In genomic region chr15:63504247-63504978, GRCh38 we compare ENCODE assay signal across 8 cellular contexts. TPM values are rescaled to one million over a fixed set of nuclear protein-coding genes. Genes with fewer than 3 reads are reported as not detected.
DNase-seq lines count a peak whose midpoint lies in the region; TF ChIP-seq lines count a peak whose summit lies in the region.

USP3 (plus strand) TSS chr15:63504593; CDS start chr15:63504740, 147 bp downstream.

- H3K36me3 ChIP-seq in ES-I3 (ENCODE audit: insufficient read depth, low read length) (no peaks in the 10 kb centered on the region), MG63 (0 out of 2 replicates have a peak, but pooled peaks cover 2% of the 10 kb centered on the region), stomach (no peaks in the 10 kb centered on the region)

- H4K91ac ChIP-seq in H9 (ENCODE audit: insufficient read length, low read depth, low read length), result no peak within 1 kb of the TSS

- H2BK20ac ChIP-seq in H9 (ENCODE audit: low read depth, low read length, poor library complexity, severe bottlenecking), result no peak within 1 kb of the TSS

- peak within 1 kb of the TSS; percentile 93 for H3K14ac ChIP-seq in H9 (ENCODE audit: insufficient read depth, low read length)

- H3K4me1 ChIP-seq in ES-I3 (ENCODE audit: insufficient read depth, low read length), result peaks cover 12% of the 10 kb centered on the region; the same call in 1 of the 2 replicates
- H3K4me1 ChIP-seq in H9 (ENCODE audit: insufficient read depth, low read length), result peaks cover 6% of the 10 kb centered on the region; the same call in 1 of the 2 replicates
- peaks cover 55 to 86% (median 79%) of the 10 kb centered on the region in 4 donors for H3K4me1 ChIP-seq in stomach

- intact Hi-C loops in stomach (cut with DNase I; ENCODE audit: low total_unique reads), result no loop called here

- no peak within 1 kb of the TSS for H3T11ph ChIP-seq in H9 (ENCODE audit: low read length)

- H2AFZ ChIP-seq in H9 (ENCODE audit: low read length), result no peak within 1 kb of the TSS

- H3K27ac ChIP-seq in H9 (ENCODE audit: insufficient read length, low read depth, low read length) (no peak within 1 kb of the TSS), stomach (peak within 1 kb of the TSS; percentile 96 to 100 (median 98))

- TF ChIP-seq POLR2A in stomach (IDR thresholded peaks at IDR 0.05), result peak in 2 of 4 donors; percentile 30 to 60

- peaks cover 44% of the 10 kb centered on the region for H3K27me3 Mint-ChIP-seq in H9 (ENCODE audit: low read depth)
- peaks cover 25% of the 10 kb centered on the region for H3K27me3 Mint-ChIP-seq in neural crest cell (ENCODE audit: low read depth)

- H3K9me3 ChIP-seq in ES-I3 (ENCODE audit: control insufficient read depth, insufficient read depth, low read length), result no peaks in the 10 kb centered on the region
- no peaks in the 10 kb centered on the region for H3K9me3 ChIP-seq in H9 (ENCODE audit: control insufficient read depth, low read depth, low read length)
- H3K9me3 ChIP-seq in MG63, result no peaks in the 10 kb centered on the region
- no peaks in the 10 kb centered on the region for H3K9me3 ChIP-seq in stomach

- no peak within 1 kb of the TSS for H3K56ac ChIP-seq in H9 (ENCODE audit: insufficient read length, low read depth, low read length)

- no peak within 1 kb of the TSS for H3K23ac ChIP-seq in H9 (ENCODE audit: insufficient read length, low read depth, low read length)

- no peaks in the 10 kb centered on the region; a peak in 1 of 7 replicates for H3K36me3 Mint-ChIP-seq in H9 (ENCODE audit: insufficient read depth in 1 of 3, low read depth in 3 of 3)
- no peaks in the 10 kb centered on the region for H3K36me3 Mint-ChIP-seq in neural crest cell (ENCODE audit: low read depth)

- H3K79me1 ChIP-seq in H9 (ENCODE audit: insufficient read depth, low read depth, low read length, poor library complexity, severe bottlenecking), result no peaks in the 10 kb centered on the region

- H3K9ac ChIP-seq in ES-I3 (ENCODE audit: low read depth, low read length) (peak within 1 kb of the TSS; percentile 89), H9 (ENCODE audit: extremely low read depth, insufficient read length, low read length) (peak within 1 kb of the TSS; percentile 73)

- peak within 1 kb of the TSS; percentile 54 for H3K4me2 ChIP-seq in H9 (ENCODE audit: insufficient read depth, insufficient read length, low read length)

- DNase-seq in H9, result peak; percentile 94
- DNase-seq in MG63, result peak; percentile 93
- DNase-seq in SIG-M5 (lab: John Stamatoyannopoulos, UW), result peak; percentile 15
- DNase-seq in activated gamma-delta T cell (lab: John Stamatoyannopoulos, UW), result peak; percentile 88
- peak; percentile 98 for DNase-seq in fibroblast of villous mesenchyme (ENCODE audit: low read depth)
- DNase-seq in neural crest cell (ENCODE audit: low read depth, low spot score), result peak; percentile 92
- DNase-seq in stomach, result peak; percentile 95

- no peaks in the 10 kb centered on the region for H3K79me2 ChIP-seq in H9 (ENCODE audit: insufficient read depth, low read length)

- no peak within 1 kb of the TSS for H3K18ac ChIP-seq in H9 (ENCODE audit: insufficient read length, low read depth, low read length)

- no peak within 1 kb of the TSS for H2BK15ac ChIP-seq in H9 (ENCODE audit: low read depth, low read length)

- no peak within 1 kb of the TSS for H3K4ac ChIP-seq in H9 (ENCODE audit: low read depth, low read length)

- peaks cover 0 to 5% of the 10 kb centered on the region in 2 experiments; a peak in 2 of 5 replicates for H3K9me3 Mint-ChIP-seq in H9
- no peaks in the 10 kb centered on the region for H3K9me3 Mint-ChIP-seq in neural crest cell

- TF ChIP-seq CTCF in H9 (conservative IDR thresholded peaks at IDR 0.05) (peak; percentile 50), fibroblast of villous mesenchyme (IDR thresholded peaks at IDR 0.05; ENCODE audit: insufficient read depth, low read depth, low read length) (no peak), neural crest cell (conservative IDR thresholded peaks at IDR 0.05) (peak; percentile 49), stomach (IDR thresholded peaks at IDR 0.05) (peak in 4 of 7 experiments; percentile 11 to 62 (median 41))

- no peak within 1 kb of the TSS for H2BK5ac ChIP-seq in H9 (ENCODE audit: insufficient read length, low read length)

- TF ChIP-seq EP300 in stomach (IDR thresholded peaks at IDR 0.05), result no peak

- no peak within 1 kb of the TSS for H2BK12ac ChIP-seq in H9 (ENCODE audit: insufficient read length, low read depth, low read length)

- H3K4me1 Mint-ChIP-seq in H9 (peaks cover 30 to 61% of the 10 kb centered on the region in 2 experiments), neural crest cell (peaks cover 76% of the 10 kb centered on the region)

- H2AK5ac ChIP-seq in H9 (ENCODE audit: insufficient read length, low read length), result no peak within 1 kb of the TSS

- H4K8ac ChIP-seq in H9 (replicated peaks; ENCODE audit: insufficient read length, low read depth, low read length), result no peak within 1 kb of the TSS

- no peak within 1 kb of the TSS for H2BK120ac ChIP-seq in H9 (ENCODE audit: low read depth, low read length, poor library complexity, severe bottlenecking)

- H4K5ac ChIP-seq in H9 (ENCODE audit: insufficient read length, low read depth, low read length), result no peak within 1 kb of the TSS

- H4K20me1 ChIP-seq in H9 (ENCODE audit: control insufficient read depth, insufficient read depth, insufficient read length), result no peaks in the 10 kb centered on the region

- no CpG with 5 or more reads among the region's 88 CpGs for WGBS in H9 (ENCODE audit: extremely low coverage, insufficient read length, low lambda C conversion rate)
- 0 to 1% (median 1%) methylated on average over 16 to 88 of the region's 88 CpGs for WGBS in stomach, 5 donors

- H3K27ac Mint-ChIP-seq in H9 (peak within 1 kb of the TSS in 1 of 3 experiments; percentile 75; a peak in 2 of 7 replicates), neural crest cell (ENCODE audit: unreplicated experiment) (peak within 1 kb of the TSS; percentile 89)

- peak within 1 kb of the TSS; percentile 83 for H3K4me3 ChIP-seq in MG63
- peak within 1 kb of the TSS; percentile 89 for H3K4me3 ChIP-seq in fibroblast of villous mesenchyme (ENCODE audit: low read depth, low read length)
- peak within 1 kb of the TSS; percentile 82 to 88 (median 86) for H3K4me3 ChIP-seq in stomach

- peaks cover 17% of the 10 kb centered on the region for H3K23me2 ChIP-seq in H9 (ENCODE audit: insufficient read length, low read depth, low read length, poor library complexity, severe bottlenecking)

- H3K27me3 ChIP-seq in H9 (ENCODE audit: insufficient read depth, low read length) (peaks cover 48% of the 10 kb centered on the region), MG63 (no peaks in the 10 kb centered on the region), stomach (no peaks in the 10 kb centered on the region)

- peak within 1 kb of the TSS; percentile 72 to 93 for H3K4me3 Mint-ChIP-seq in H9
- H3K4me3 Mint-ChIP-seq in neural crest cell, result peak within 1 kb of the TSS; percentile 94

RNA-seq across cellular contexts. Expression of gene USP3, which starts in this region (rescaled TPM):
- total RNA-seq in H9 (2021), result 12.0 and 14.2 TPM in 2 replicates
- 36.6 and 38.6 TPM in 2 replicates for total RNA-seq in MG63 (2014; rRNA removed; shearing (Covaris generic); ENCODE audit: low replicate concordance)
- total RNA-seq in fibroblast of villous mesenchyme, result 29.3 and 34.1 TPM in 2 replicates
- total RNA-seq in neural crest cell, result 80.0 and 85.7 TPM in 2 replicates
- total RNA-seq in stomach, result 100 to 1,000 TPM in 2 of 5 donors, 10 to 100 TPM in 3; 10.5 to 174 (median 68.7) TPM
- 10 to 100 TPM; 20.8 to 27.3 (median 25.7) TPM for polyA plus RNA-seq in stomach

Comparison
In these comparisons a context has a peak if more than half of its experiments do, and no peak if none do; other contexts are left out.
1. DNase-seq: peak in every context shown above with its lines; median percentile 98 in fibroblast of villous mesenchyme; 95 in stomach; 94 in H9; 93 in MG63; 92 in neural crest cell; 88 in activated gamma-delta T cell; 15 in SIG-M5.